In genomic region chr1:164558461-164559341, GRCh38 we compare ENCODE assay signal across 8 cellular contexts. TPM values are rescaled to one million over a fixed set of nuclear protein-coding genes. Genes with fewer than 3 reads are reported as not detected.
A peak's percentile ranks its signal among the peaks of the same experiment; 100 is the strongest.
DNase-seq lines count a peak whose midpoint lies in the region; ATAC-seq and TF ChIP-seq lines count a peak whose summit lies in the region.

Gene PBX1, plus strand, starts transcription at chr1:164559184.

- H3K27ac ChIP-seq in heart left ventricle (peak within 1 kb of the TSS; percentile 58 to 87 (median 84)), parathyroid adenoma (peak within 1 kb of the TSS; percentile 82), thyroid gland (peak within 1 kb of the TSS; percentile 79 to 94 (median 89))

- 0 to 1% (median 0%) methylated on average over 25 to 28 of the region's 28 CpGs for WGBS in heart left ventricle, 4 donors
- WGBS in thyroid gland, 2 donors: 1 to 2% methylated on average over 26 to 27 of the region's 28 CpGs

- no peaks in the 10 kb centered on the region for H3K36me3 ChIP-seq in heart left ventricle
- no peaks in the 10 kb centered on the region for H3K36me3 ChIP-seq in parathyroid adenoma (ENCODE audit: control insufficient read depth, insufficient read depth, low read length)
- H3K36me3 ChIP-seq in thyroid gland: no peaks in the 10 kb centered on the region

- H3K4me2 ChIP-seq in parathyroid adenoma (ENCODE audit: low read length): peak within 1 kb of the TSS; percentile 85

- H3K4me3 ChIP-seq in heart left ventricle (peak within 1 kb of the TSS; percentile 58 to 88 (median 73)), parathyroid adenoma (ENCODE audit: low read depth, low read length) (peak within 1 kb of the TSS; percentile 65), thyroid gland (replicated peaks in 1 of 3) (peak within 1 kb of the TSS; percentile 32 to 85 (median 70))

- no peaks in the 10 kb centered on the region for H3K9me3 ChIP-seq in heart left ventricle
- no peaks in the 10 kb centered on the region for H3K9me3 ChIP-seq in parathyroid adenoma (ENCODE audit: control insufficient read depth, low read length)
- H3K9me3 ChIP-seq in thyroid gland: no peaks in the 10 kb centered on the region

- H3K9ac ChIP-seq in parathyroid adenoma: peak within 1 kb of the TSS; percentile 46

- intact Hi-C loops in heart left ventricle (cut with DNase I): loop anchor here in 5 of 10 donors (5.0 to 10.0 kb wide), 7 partner anchors 114 to 356 kb away; no protein-coding TSS in a partner anchor
- intact Hi-C loops in thyroid gland (cut with DNase I): loop anchor here (10.0 kb wide), 1 partner anchor 226 kb away; no protein-coding TSS in a partner anchor

- H3K79me2 ChIP-seq in parathyroid adenoma: no peaks in the 10 kb centered on the region

- peaks cover 0 to 13% (median 5%) of the 10 kb centered on the region in 12 donors for H3K4me1 ChIP-seq in heart left ventricle
- H3K4me1 ChIP-seq in parathyroid adenoma: peaks cover 3% of the 10 kb centered on the region
- H3K4me1 ChIP-seq in thyroid gland: peaks cover 7 to 13% of the 10 kb centered on the region in 2 donors

- H3K27me3 ChIP-seq in heart left ventricle (peaks cover 0 to 6% (median 0%) of the 10 kb centered on the region in 9 donors), parathyroid adenoma (ENCODE audit: control insufficient read depth, insufficient read depth, low read length) (no peaks in the 10 kb centered on the region), thyroid gland (no peaks in the 10 kb centered on the region)

- ATAC-seq in HG02642 (IDR thresholded peaks at IDR 0.05; ENCODE audit: poor library complexity, unreplicated experiment) (peak; percentile 100), heart left ventricle (peak; percentile 98 to 100 (median 99))

- TF ChIP-seq POLR2A in heart left ventricle (IDR thresholded peaks at IDR 0.05): peak in 1 of 2 donors; percentile 91
- TF ChIP-seq POLR2A in thyroid gland (IDR thresholded peaks at IDR 0.05): peak; percentile 89 to 97

- peak within 1 kb of the TSS; percentile 76 for H2AFZ ChIP-seq in parathyroid adenoma

- TF ChIP-seq CTCF in heart left ventricle (IDR thresholded peaks at IDR 0.05) (no peak), parathyroid adenoma (IDR thresholded peaks at IDR 0.05) (no peak), thyroid gland (IDR thresholded peaks at IDR 0.05) (no peak)

- DNase-seq in GM04504 (ENCODE audit: low read depth) (peak; percentile 98), NCI-H128 (lab: John Stamatoyannopoulos, UW; ENCODE audit: unreplicated experiment) (peak; percentile 94), SW 1271 (lab: John Stamatoyannopoulos, UW) (peak; percentile 86 to 91), amniotic epithelial cell (ENCODE audit: low read depth) (peak; percentile 99), heart left ventricle (peak; percentile 97 to 99 (median 98)), thyroid gland (peak; percentile 99)

RNA-seq across cellular contexts. Expression of gene PBX1, which starts in this region (rescaled TPM):
- total RNA-seq in heart left ventricle (10 to 100 TPM; 24.0 to 78.2 (median 59.8) TPM), thyroid gland (100 to 1,000 TPM in 2 of 4 donors, 10 to 100 TPM in 2; 79.0 to 159 (median 102) TPM)
- 10 to 100 TPM; 15.2 to 28.7 TPM for polyA plus RNA-seq in heart left ventricle

Comparison
In these comparisons a context has a peak if more than half of its experiments do, and no peak if none do; other contexts are left out.
1. Peak in every context shown above with its lines: DNase-seq, ATAC-seq, H3K4me3 ChIP-seq and H3K27ac ChIP-seq.